2 cellular contexts compared by ENCODE assay signal in genomic region chr19:51793994-51794393, GRCh38.
TF ChIP-seq lines count a peak whose summit lies in the region.

No MANE protein-coding gene starts in this region.

TF ChIP-seq in SK-N-SH, 30 proteins besides CTCF, POLR2A, EP300 and RAD21 (continued from another document):
- TF ChIP-seq ZBTB33 (IDR thresholded peaks at IDR 0.05; ENCODE audit: borderline replicate concordance, low read depth), result no peak
- no peak for TF ChIP-seq GATA2 (CRISPR knock-in tag; IDR thresholded peaks at IDR 0.05)
- no peak for TF ChIP-seq EZH2phosphoT487 (IDR thresholded peaks at IDR 0.05; ENCODE audit: borderline replicate concordance, low read depth)
- TF ChIP-seq SMC3 (IDR thresholded peaks at IDR 0.05; ENCODE audit: low read depth, low read length), result no peak
- TF ChIP-seq GABPA (IDR thresholded peaks at IDR 0.05; ENCODE audit: low read depth), result no peak
- no peak for TF ChIP-seq TEAD4 (IDR thresholded peaks at IDR 0.05; ENCODE audit: borderline replicate concordance, insufficient read depth)
- TF ChIP-seq MXI1 (IDR thresholded peaks at IDR 0.05; ENCODE audit: low read depth, low read length), result no peak
- TF ChIP-seq REST (IDR thresholded peaks at IDR 0.05; ENCODE audit: low read depth, low read length), result no peak
- TF ChIP-seq POLR2AphosphoS5 (IDR thresholded peaks at IDR 0.05; ENCODE audit: low read depth, low read length), result no peak
- no peak for TF ChIP-seq USF1 (IDR thresholded peaks at IDR 0.05; ENCODE audit: borderline replicate concordance, low read depth)
- TF ChIP-seq CHD2 (IDR thresholded peaks at IDR 0.05; ENCODE audit: low read length, partially characterized antibody), result no peak

TF ChIP-seq in SK-N-SH treated with all-trans-retinoic acid at 6 μM for 48 hours, 23 proteins besides CTCF, POLR2A, EP300 and RAD21 (continued from another document):
- TF ChIP-seq PATZ1 (CRISPR knock-in tag; IDR thresholded peaks at IDR 0.05; ENCODE audit: borderline replicate concordance) (no peak), CREB5 (CRISPR knock-in tag; IDR thresholded peaks at IDR 0.05; ENCODE audit: low read depth) (no peak), ZNF8 (CRISPR knock-in tag; IDR thresholded peaks at IDR 0.05) (no peak), ZC3H10 (CRISPR knock-in tag; IDR thresholded peaks at IDR 0.05) (no peak), ZNF565 (CRISPR knock-in tag; conservative IDR thresholded peaks at IDR 0.05; ENCODE audit: low read depth) (no peak), BACH2 (CRISPR knock-in tag; IDR thresholded peaks at IDR 0.05; ENCODE audit: borderline replicate concordance) (no peak), RARB (CRISPR knock-in tag; IDR thresholded peaks at IDR 0.05) (no peak)
TF ChIP-seq in SK-N-SH treated with all-trans-retinoic acid at 6 μM for 48 hours: peak in this region for 0.
